Comparison of ENCODE assay signal across 11 cellular contexts in genomic region chr9:19233344-19233743, GRCh38. TPM values are rescaled to one million over a fixed set of nuclear protein-coding genes. Genes with fewer than 3 reads are reported as not detected.
A peak's percentile ranks its signal among the peaks of the same experiment; 100 is the strongest.
DNase-seq lines count a peak whose midpoint lies in the region; TF ChIP-seq lines count a peak whose summit lies in the region.
"Had no signal": no experiment of that assay in that cellular context is flagged by ENCODE, and none has a peak within 500 bp of the region (broad histone marks: within the 10 kb centered on the region; RNA-seq: fewer than 3 reads in every experiment).

No MANE protein-coding gene starts in this region.

- H2AFZ ChIP-seq in OCI-LY1 (ENCODE audit: low read length), result no peak overlapping the region

- H3K4me2 ChIP-seq in OCI-LY1 (ENCODE audit: low read length) (peak overlapping the region; percentile 85), skeletal muscle satellite cell (ENCODE audit: low read length) (peak overlapping the region; percentile 79)

- WGBS in tibial nerve, 2 donors, result 74 to 83% methylated on average over 5 of the region's 5 CpGs

- H3K27ac ChIP-seq in OCI-LY1 (ENCODE audit: low read depth, low read length, poor library complexity, severe bottlenecking) (peak overlapping the region; percentile 84), tibial nerve (peak overlapping the region in 2 of 4 donors; percentile 96 to 99)

- H3K9ac ChIP-seq in OCI-LY1 (ENCODE audit: low read length), result peak overlapping the region; percentile 95
- H3K9ac ChIP-seq in skeletal muscle satellite cell (ENCODE audit: low read depth, low read length), result peak overlapping the region; percentile 98

- H3K9me3 ChIP-seq in OCI-LY1 (ENCODE audit: low read length) (no peaks in the 10 kb centered on the region; the same call in 1 of the 2 replicates), skeletal muscle satellite cell (replicated peaks; ENCODE audit: low read length) (no peaks in the 10 kb centered on the region), tibial nerve (no peaks in the 10 kb centered on the region)
- H3K9me3 ChIP-seq: colonic mucosa had no signal

- H3K36me3 ChIP-seq in OCI-LY1 (ENCODE audit: insufficient read depth, low read length), result no peaks in the 10 kb centered on the region
- no peaks in the 10 kb centered on the region for H3K36me3 ChIP-seq in skeletal muscle satellite cell (ENCODE audit: insufficient read depth, low read length)
- no peaks in the 10 kb centered on the region for H3K36me3 ChIP-seq in tibial nerve
- H3K36me3 ChIP-seq: colonic mucosa had no signal

- CTCF ChIA-PET in GM10248 (lab: Yijun Ruan, JAX), result interaction anchor here (0.6 to 1.8 kb wide), 8 partner anchors 9 to 224 kb away, joined by 3 to 8 read pairs (median 4); no protein-coding TSS in a partner anchor

- DNase-seq in fibroblast of pulmonary artery (ENCODE audit: low read depth) (no peak), tibial nerve (ENCODE audit: low spot score in 2 of 2) (no peak), GM10248 (ENCODE audit: extremely low spot score) (no peak), NCI-H1092 (lab: John Stamatoyannopoulos, UW) (no peak)
- DNase-seq: activated naive CD4-positive, alpha-beta T cell; NCI-H146; nephron progenitor cell had no signal

- no peaks in the 10 kb centered on the region for H3K9me2 ChIP-seq in OCI-LY1 (ENCODE audit: low read depth, low read length)

- H3K4me1 ChIP-seq in OCI-LY1 (ENCODE audit: insufficient read depth, low read length, severe bottlenecking), result peaks cover 28% of the 10 kb centered on the region
- H3K4me1 ChIP-seq in skeletal muscle satellite cell (ENCODE audit: control insufficient read depth, insufficient read depth, low read length), result peaks cover 11% of the 10 kb centered on the region
- peaks cover 0 to 55% (median 14%) of the 10 kb centered on the region in 4 donors for H3K4me1 ChIP-seq in tibial nerve

- TF ChIP-seq CTCF in GM12875 (IDR thresholded peaks at IDR 0.05; ENCODE audit: borderline replicate concordance, insufficient read depth, low read depth, low read length), result no peak
- no peak for TF ChIP-seq CTCF in OCI-LY1 (IDR thresholded peaks at IDR 0.05; ENCODE audit: low read length)
- no peak for TF ChIP-seq CTCF in fibroblast of pulmonary artery (IDR thresholded peaks at IDR 0.05; ENCODE audit: low read length, missing control alignments)
- no peak for TF ChIP-seq CTCF in tibial nerve (IDR thresholded peaks at IDR 0.05)
- no peak for TF ChIP-seq CTCF in GM10248 (IDR thresholded peaks at IDR 0.05; ENCODE audit: control extremely low read depth, extremely low read depth, low read depth, missing control alignments)

- no peak for TF ChIP-seq POLR2A in tibial nerve (IDR thresholded peaks at IDR 0.05)

- no peaks in the 10 kb centered on the region for H3K27me3 ChIP-seq in OCI-LY1 (ENCODE audit: insufficient read depth, low read length)
- no peaks in the 10 kb centered on the region for H3K27me3 ChIP-seq in skeletal muscle satellite cell (ENCODE audit: control insufficient read depth, insufficient read depth, low read length)
- H3K27me3 ChIP-seq in tibial nerve, result no peaks in the 10 kb centered on the region
- H3K27me3 ChIP-seq: colonic mucosa had no signal

- H3K4me3 ChIP-seq in GM12875 (ENCODE audit: low read depth, low read length), result peak overlapping the region; percentile 24
- H3K4me3 ChIP-seq in OCI-LY1 (ENCODE audit: low read depth, low read length, poor library complexity, severe bottlenecking), result peak overlapping the region; percentile 97
- peak overlapping the region; percentile 86 for H3K4me3 ChIP-seq in fibroblast of pulmonary artery (replicated peaks; ENCODE audit: low read depth, low read length)
- peak overlapping the region; percentile 99 for H3K4me3 ChIP-seq in skeletal muscle satellite cell (ENCODE audit: low read length)
- peak overlapping the region in 1 of 4 donors; percentile 2 for H3K4me3 ChIP-seq in tibial nerve

- peaks cover 68% of the 10 kb centered on the region for H3K79me2 ChIP-seq in OCI-LY1 (ENCODE audit: insufficient read depth, low read length)

- TF ChIP-seq EP300 in tibial nerve (IDR thresholded peaks at IDR 0.05), result no peak

- H4K20me1 ChIP-seq in OCI-LY1 (ENCODE audit: insufficient read depth, low read length), result no peaks in the 10 kb centered on the region

- H3F3A ChIP-seq in OCI-LY1 (ENCODE audit: insufficient read depth, low read length), result no peaks in the 10 kb centered on the region

- POLR2A ChIA-PET in GM10248 (lab: Yijun Ruan, JAX), result interaction anchor here (0.5 to 0.7 kb wide), 4 partner anchors 11 to 121 kb away, joined by 3 to 7 read pairs (median 6); no protein-coding TSS in a partner anchor

RNA-seq across cellular contexts. Expression of gene DENND4C, which starts 2.9 kb away (rescaled TPM):
- 34.3 and 53.0 TPM in 2 replicates for total RNA-seq in skeletal muscle satellite cell (2012; rRNA removed)
- total RNA-seq in tibial nerve, result 100 to 1,000 TPM in 1 of 4 donors, 10 to 100 TPM in 3; 60.4 to 102 (median 72.5) TPM
